Comparison of ENCODE assay signal across 8 cellular contexts in the genomic region with DNA sequence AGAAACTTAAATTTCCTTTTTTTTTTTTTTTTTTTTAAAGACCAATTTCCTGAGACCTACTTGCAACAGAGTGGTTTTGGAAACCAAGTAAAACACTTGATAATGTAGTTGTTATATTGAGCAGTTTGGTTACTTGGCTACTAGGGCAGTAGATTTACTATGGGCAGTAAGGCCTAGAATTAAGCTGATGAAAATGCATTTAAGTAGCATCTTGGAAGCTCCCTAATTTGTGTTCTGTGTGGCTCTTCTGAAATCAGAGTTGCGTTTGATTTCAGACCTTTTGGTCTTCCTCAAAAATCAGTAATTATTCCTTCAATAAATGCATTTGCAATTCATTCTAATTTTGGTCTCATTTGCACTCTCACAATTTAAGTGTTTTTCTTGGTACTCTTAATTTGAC. TPM values are rescaled to one million over a fixed set of nuclear protein-coding genes. Genes with fewer than 3 reads are reported as not detected.
DNase-seq lines count a peak whose midpoint lies in the region; ATAC-seq, FAIRE-seq and TF ChIP-seq lines count a peak whose summit lies in the region.

No MANE protein-coding gene starts in this region.

- peaks cover 16% of the 10 kb centered on the region for H3K36me3 Mint-ChIP-seq in T-helper 2 cell treated with Interferon-gamma antibody and Interleukin-4, amounts not matched to agents 5 μg/mL and 100 μg/mL, for 36 hours (ENCODE audit: low read depth)
- H3K36me3 Mint-ChIP-seq in activated CD8-positive, alpha-beta T cell treated with anti-CD3 and anti-CD28 coated beads for 36 hours (ENCODE audit: low read depth) = peaks cover 26% of the 10 kb centered on the region

- no peaks in the 10 kb centered on the region for H3K9me3 ChIP-seq in keratinocyte (ENCODE audit: control insufficient read depth, low read depth, low read length)
- H3K9me3 ChIP-seq in testis = no peaks in the 10 kb centered on the region

- no peak for TF ChIP-seq CTCF in activated CD8-positive, alpha-beta T cell treated with anti-CD3 and anti-CD28 coated beads for 36 hours (IDR thresholded peaks at IDR 0.05)
- no peak for TF ChIP-seq CTCF in keratinocyte (optimal IDR thresholded peaks at IDR 0.05 in 1 of 3, IDR thresholded peaks at IDR 0.05 in 1 of 3, conservative IDR thresholded peaks at IDR 0.05 in 1 of 3; ENCODE audit: extremely low read depth in 1 of 3, insufficient read depth in 2 of 3, low read length in 3 of 3)
- TF ChIP-seq CTCF in testis (IDR thresholded peaks at IDR 0.05) = no peak

- peaks cover 11% of the 10 kb centered on the region for H3K9me3 Mint-ChIP-seq in T-helper 2 cell treated with Interferon-gamma antibody and Interleukin-4, amounts not matched to agents 5 μg/mL and 100 μg/mL, for 36 hours
- peaks cover 3% of the 10 kb centered on the region for H3K9me3 Mint-ChIP-seq in activated CD8-positive, alpha-beta T cell treated with anti-CD3 and anti-CD28 coated beads for 36 hours

- POLR2A ChIA-PET in activated CD8-positive, alpha-beta T cell treated with anti-CD3 and anti-CD28 coated beads for 36 hours (lab: Charles Lee) = interaction anchor here (1.0 to 1.8 kb wide), 3 partner anchors 16 to 54 kb away, joined by 3 to 6 read pairs (median 5); no protein-coding TSS in a partner anchor

- peak overlapping the region; percentile 84 for H3K9ac ChIP-seq in keratinocyte (ENCODE audit: control insufficient read depth, extremely low read depth, insufficient read depth, low read length)

- H3K4me3 Mint-ChIP-seq in T-helper 2 cell treated with Interferon-gamma antibody and Interleukin-4, amounts not matched to agents 5 μg/mL and 100 μg/mL, for 36 hours = peak overlapping the region; percentile 84
- peak overlapping the region; percentile 84 for H3K4me3 Mint-ChIP-seq in activated CD8-positive, alpha-beta T cell treated with anti-CD3 and anti-CD28 coated beads for 36 hours

- TF ChIP-seq POLR2A in testis (IDR thresholded peaks at IDR 0.05) = no peak

- no peaks in the 10 kb centered on the region for H3K27me3 Mint-ChIP-seq in T-helper 2 cell treated with Interferon-gamma antibody and Interleukin-4, amounts not matched to agents 5 μg/mL and 100 μg/mL, for 36 hours (ENCODE audit: low read depth)
- H3K27me3 Mint-ChIP-seq in activated CD8-positive, alpha-beta T cell treated with anti-CD3 and anti-CD28 coated beads for 36 hours = no peaks in the 10 kb centered on the region

- no peak overlapping the region for H2AFZ ChIP-seq in keratinocyte (ENCODE audit: control insufficient read depth, low read length)

- WGBS in testis, 2 donors = 32 to 53% methylated on average over 1 of the region's 1 CpG

- peak overlapping the region; percentile 70 for H3K27ac Mint-ChIP-seq in T-helper 2 cell treated with Interferon-gamma antibody and Interleukin-4, amounts not matched to agents 5 μg/mL and 100 μg/mL, for 36 hours
- peak overlapping the region; percentile 68 for H3K27ac Mint-ChIP-seq in activated CD8-positive, alpha-beta T cell treated with anti-CD3 and anti-CD28 coated beads for 36 hours

- peaks cover 30% of the 10 kb centered on the region for H3K79me2 ChIP-seq in keratinocyte (ENCODE audit: control insufficient read depth, insufficient read depth, low read length)

- no peak for ATAC-seq in activated CD8-positive, alpha-beta T cell treated with anti-CD3 and anti-CD28 coated beads for 36 hours
- ATAC-seq in GM21529 (IDR thresholded peaks at IDR 0.05; ENCODE audit: unreplicated experiment) (no peak), HG03135 (IDR thresholded peaks at IDR 0.05; ENCODE audit: unreplicated experiment) (no peak)

- no peaks in the 10 kb centered on the region for H4K20me1 ChIP-seq in keratinocyte (ENCODE audit: control insufficient read depth, extremely low read depth, insufficient read depth, low read length)

- H3K36me3 ChIP-seq in keratinocyte (ENCODE audit: control insufficient read depth in 2 of 2, extremely low read depth in 1 of 2, insufficient read depth in 2 of 2, low read length in 2 of 2) = peaks cover 2 to 5% of the 10 kb centered on the region in 2 experiments
- H3K36me3 ChIP-seq in testis (ENCODE audit: low read depth, missing control alignments) = no peaks in the 10 kb centered on the region

- H3K4me3 ChIP-seq in keratinocyte (ENCODE audit: control insufficient read depth in 2 of 3, extremely low read depth in 1 of 3, insufficient read depth in 2 of 3, low read depth in 1 of 3, low read length in 3 of 3) = peak overlapping the region; percentile 87 to 96 (median 88)
- H3K4me3 ChIP-seq in testis = peak overlapping the region; percentile 76 to 87

- H3K4me2 ChIP-seq in keratinocyte (ENCODE audit: control insufficient read depth, extremely low read depth, insufficient read depth, low read depth, low read length) = peak overlapping the region; percentile 64

- H3K4me1 ChIP-seq in keratinocyte (ENCODE audit: control insufficient read depth, extremely low read depth, insufficient read depth, low read length) (peaks cover 6% of the 10 kb centered on the region), testis (no peaks in the 10 kb centered on the region)

- no peaks in the 10 kb centered on the region for H3K9me1 ChIP-seq in keratinocyte (ENCODE audit: control insufficient read depth, extremely low read depth, insufficient read depth, low read length)

- intact Hi-C loops in activated CD8-positive, alpha-beta T cell treated with anti-CD3 and anti-CD28 coated beads for 36 hours (cut with micrococcal nuclease) = no loop called here
- intact Hi-C loops in testis (cut with DNase I; ENCODE audit: low total_unique reads) = no loop called here

- peak overlapping the region; percentile 76 for H3K27ac ChIP-seq in keratinocyte (ENCODE audit: control insufficient read depth, insufficient read depth, low read length)
- peak overlapping the region; percentile 40 to 91 for H3K27ac ChIP-seq in testis

- CTCF ChIA-PET in activated CD8-positive, alpha-beta T cell treated with anti-CD3 and anti-CD28 coated beads for 36 hours (lab: Charles Lee) = interaction anchor here (1.8 to 5.9 kb wide), 2 partner anchors 14 to 19 kb away, joined by 5 to 40 read pairs; no protein-coding TSS in a partner anchor

- H3K27me3 ChIP-seq in keratinocyte (ENCODE audit: control insufficient read depth, extremely low read depth, insufficient read depth, low read length) = no peaks in the 10 kb centered on the region
- no peaks in the 10 kb centered on the region for H3K27me3 ChIP-seq in testis

- no peak for DNase-seq in T-helper 2 cell treated with Interferon-gamma antibody and Interleukin-4, amounts not matched to agents 5 μg/mL and 100 μg/mL, for 36 hours (ENCODE audit: low spot score)
- DNase-seq in T-helper 2 cell (no peak), keratinocyte (ENCODE audit: low read depth, low spot score) (no peak), testis (no peak), mesenteric fat pad (ENCODE audit: low spot score) (no peak)
- DNase-seq in activated CD8-positive, alpha-beta T cell treated with anti-CD3 and anti-CD28 coated beads for 36 hours = no peak

- no peak for FAIRE-seq in keratinocyte (lab: Jason Lieb, UNC)

- peaks cover 22% of the 10 kb centered on the region for H3K4me1 Mint-ChIP-seq in T-helper 2 cell treated with Interferon-gamma antibody and Interleukin-4, amounts not matched to agents 5 μg/mL and 100 μg/mL, for 36 hours (ENCODE audit: low read depth)
- peaks cover 35% of the 10 kb centered on the region for H3K4me1 Mint-ChIP-seq in activated CD8-positive, alpha-beta T cell treated with anti-CD3 and anti-CD28 coated beads for 36 hours (ENCODE audit: low read depth)

- dilution Hi-C loops in keratinocyte (cut with MboI; ENCODE audit: extremely low pct_ligation_motif_present, low sequenced_read_pairs) = no loop called here

RNA-seq across cellular contexts. Expression of gene GPR180, which starts 0.8 kb away (rescaled TPM):
- total RNA-seq in activated CD8-positive, alpha-beta T cell treated with anti-CD3 and anti-CD28 coated beads for 36 hours = 1 to 10 TPM; 7.5 to 7.7 TPM
- 5.7 to 9.9 TPM (median 6.5 TPM) in 3 replicates for polyA plus RNA-seq in keratinocyte
- 1.7 TPM for polyA plus RNA-seq in keratinocyte (2011; ENCODE audit: low read depth)
- polyA plus RNA-seq in keratinocyte (2011; cell fraction: cytosol; rRNA removed) = 3.3 and 7.0 TPM in 2 replicates
- 4.5 and 7.2 TPM in 2 replicates for polyA plus RNA-seq in keratinocyte (2011; cell fraction: nucleus; rRNA removed)
- 2.3 and 6.3 TPM in 2 replicates for polyA plus RNA-seq in keratinocyte (2012; ENCODE audit: low replicate concordance)
- 3.2 to 13.3 TPM (median 7.6 TPM) in 3 replicates for polyA minus RNA-seq in keratinocyte
- polyA minus RNA-seq in keratinocyte (2011; cell fraction: cytosol; rRNA and poly(A)+ RNA removed) = 7.5 TPM
- polyA minus RNA-seq in keratinocyte (2011; cell fraction: nucleus; rRNA and poly(A)+ RNA removed) = 7.4 and 14.7 TPM in 2 replicates
- total RNA-seq in testis = 1 to 10 TPM; 2.0 to 3.3 TPM
- 2.7 TPM for polyA plus RNA-seq in testis (ENCODE audit: insufficient read depth, low read depth, low replicate concordance)
- 15.7 TPM for total RNA-seq in mesenteric fat pad

RNA-seq across cellular contexts. Expression of gene TGDS, which starts 6.5 kb away (rescaled TPM):
- 10 to 100 TPM; 24.0 to 27.0 TPM for total RNA-seq in activated CD8-positive, alpha-beta T cell treated with anti-CD3 and anti-CD28 coated beads for 36 hours
- polyA plus RNA-seq in keratinocyte (9.7 to 19.4 TPM (median 11.1 TPM) in 3 replicates), testis (ENCODE audit: insufficient read depth, low read depth, low replicate concordance) (9.5 TPM)
- 3.5 TPM for polyA plus RNA-seq in keratinocyte (2011; ENCODE audit: low read depth)
- 6.1 and 13.5 TPM in 2 replicates for polyA plus RNA-seq in keratinocyte (2011; cell fraction: cytosol; rRNA removed)
- 16.7 and 20.3 TPM in 2 replicates for polyA plus RNA-seq in keratinocyte (2011; cell fraction: nucleus; rRNA removed)
- 6.5 and 7.8 TPM in 2 replicates for polyA plus RNA-seq in keratinocyte (2012; ENCODE audit: low replicate concordance)
- 1.6 to 10.8 TPM (median 7.1 TPM) in 3 replicates for polyA minus RNA-seq in keratinocyte
- polyA minus RNA-seq in keratinocyte (2011; cell fraction: cytosol; rRNA and poly(A)+ RNA removed) = 5.9 TPM
- 6.1 and 12.6 TPM in 2 replicates for polyA minus RNA-seq in keratinocyte (2011; cell fraction: nucleus; rRNA and poly(A)+ RNA removed)
- total RNA-seq in testis (10 to 100 TPM in 1 of 2 donors, 1 to 10 TPM in 1; 8.7 to 10.1 TPM), mesenteric fat pad (14.3 TPM)
